1 cellular context compared by ENCODE assay signal in the genomic region with DNA sequence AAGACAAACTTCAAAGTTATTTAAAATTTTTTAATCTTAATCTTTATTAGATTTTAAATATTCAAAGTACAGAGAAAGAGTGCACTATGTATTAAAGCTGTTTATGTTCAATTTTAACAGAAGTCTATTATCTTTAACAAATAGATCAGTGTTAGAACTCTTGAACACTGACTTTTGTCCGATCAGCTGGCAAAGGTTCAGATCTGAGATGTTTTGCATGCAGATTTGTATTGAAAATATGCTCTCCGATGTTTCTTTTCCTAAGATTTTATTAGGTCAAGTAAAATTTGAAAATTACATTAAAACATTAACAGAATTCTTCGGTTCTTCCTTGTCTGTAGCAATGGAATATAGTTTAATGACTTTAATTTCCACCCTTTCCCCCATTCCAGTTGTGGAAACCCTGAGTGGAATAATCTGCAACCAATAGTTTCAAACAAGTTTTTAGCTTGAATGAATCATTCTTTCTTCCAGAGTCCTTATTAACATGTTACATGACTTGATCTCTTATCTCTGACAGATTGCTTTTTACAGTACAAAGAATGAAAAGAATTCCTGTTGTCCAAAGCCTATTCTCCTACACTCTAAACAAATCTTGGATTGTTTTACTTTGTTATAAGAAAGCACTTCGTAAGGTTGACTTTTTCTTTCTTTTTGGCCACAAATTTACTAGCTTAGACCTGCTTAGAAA.
TF ChIP-seq lines count a peak whose summit lies in the region.

No MANE protein-coding gene starts in this region.

TF ChIP-seq in A549, 52 proteins besides CTCF, POLR2A, EP300 and RAD21 (continued from another document):
- no peak for TF ChIP-seq REST (IDR thresholded peaks at IDR 0.05)
